Comparison of ENCODE assay signal across 1 cellular context in the genomic region with DNA sequence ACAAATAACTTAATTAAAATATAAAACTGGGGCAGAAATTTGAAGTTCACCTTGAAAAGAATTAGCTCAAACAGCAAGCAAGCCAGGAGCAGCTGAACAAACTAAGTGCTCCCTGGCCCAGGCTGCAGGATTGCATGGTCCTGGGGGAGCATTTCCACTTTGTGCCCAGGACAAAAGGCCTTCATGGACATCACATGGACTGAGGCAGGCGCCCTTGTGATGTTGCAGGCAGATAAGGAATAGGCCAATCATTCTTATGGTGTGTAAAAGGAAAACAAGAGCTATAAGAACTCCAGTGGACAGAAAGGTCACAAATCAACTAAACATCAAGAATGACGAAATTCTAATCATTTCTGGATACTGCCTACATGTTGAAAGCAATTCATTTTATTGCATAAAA.
TF ChIP-seq lines count a peak whose summit lies in the region.

No MANE protein-coding gene starts in this region.

TF ChIP-seq in HepG2, 621 proteins besides CTCF, POLR2A, EP300 and RAD21 (continued from another document and continues in another):
- TF ChIP-seq, protein P1, sequence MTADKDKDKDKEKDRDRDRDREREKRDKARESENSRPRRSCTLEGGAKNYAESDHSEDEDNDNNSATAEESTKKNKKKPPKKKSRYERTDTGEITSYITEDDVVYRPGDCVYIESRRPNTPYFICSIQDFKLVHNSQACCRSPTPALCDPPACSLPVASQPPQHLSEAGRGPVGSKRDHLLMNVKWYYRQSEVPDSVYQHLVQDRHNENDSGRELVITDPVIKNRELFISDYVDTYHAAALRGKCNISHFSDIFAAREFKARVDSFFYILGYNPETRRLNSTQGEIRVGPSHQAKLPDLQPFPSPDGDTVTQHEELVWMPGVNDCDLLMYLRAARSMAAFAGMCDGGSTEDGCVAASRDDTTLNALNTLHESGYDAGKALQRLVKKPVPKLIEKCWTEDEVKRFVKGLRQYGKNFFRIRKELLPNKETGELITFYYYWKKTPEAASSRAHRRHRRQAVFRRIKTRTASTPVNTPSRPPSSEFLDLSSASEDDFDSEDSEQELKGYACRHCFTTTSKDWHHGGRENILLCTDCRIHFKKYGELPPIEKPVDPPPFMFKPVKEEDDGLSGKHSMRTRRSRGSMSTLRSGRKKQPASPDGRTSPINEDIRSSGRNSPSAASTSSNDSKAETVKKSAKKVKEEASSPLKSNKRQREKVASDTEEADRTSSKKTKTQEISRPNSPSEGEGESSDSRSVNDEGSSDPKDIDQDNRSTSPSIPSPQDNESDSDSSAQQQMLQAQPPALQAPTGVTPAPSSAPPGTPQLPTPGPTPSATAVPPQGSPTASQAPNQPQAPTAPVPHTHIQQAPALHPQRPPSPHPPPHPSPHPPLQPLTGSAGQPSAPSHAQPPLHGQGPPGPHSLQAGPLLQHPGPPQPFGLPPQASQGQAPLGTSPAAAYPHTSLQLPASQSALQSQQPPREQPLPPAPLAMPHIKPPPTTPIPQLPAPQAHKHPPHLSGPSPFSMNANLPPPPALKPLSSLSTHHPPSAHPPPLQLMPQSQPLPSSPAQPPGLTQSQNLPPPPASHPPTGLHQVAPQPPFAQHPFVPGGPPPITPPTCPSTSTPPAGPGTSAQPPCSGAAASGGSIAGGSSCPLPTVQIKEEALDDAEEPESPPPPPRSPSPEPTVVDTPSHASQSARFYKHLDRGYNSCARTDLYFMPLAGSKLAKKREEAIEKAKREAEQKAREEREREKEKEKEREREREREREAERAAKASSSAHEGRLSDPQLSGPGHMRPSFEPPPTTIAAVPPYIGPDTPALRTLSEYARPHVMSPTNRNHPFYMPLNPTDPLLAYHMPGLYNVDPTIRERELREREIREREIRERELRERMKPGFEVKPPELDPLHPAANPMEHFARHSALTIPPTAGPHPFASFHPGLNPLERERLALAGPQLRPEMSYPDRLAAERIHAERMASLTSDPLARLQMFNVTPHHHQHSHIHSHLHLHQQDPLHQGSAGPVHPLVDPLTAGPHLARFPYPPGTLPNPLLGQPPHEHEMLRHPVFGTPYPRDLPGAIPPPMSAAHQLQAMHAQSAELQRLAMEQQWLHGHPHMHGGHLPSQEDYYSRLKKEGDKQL (CRISPR knock-in tag; IDR thresholded peaks at IDR 0.05; ENCODE audit: low read depth), result 0 out of 2 replicates have a peak, but pooled peaks have one; percentile 41
- peak; percentile 62; the same call in 1 of the 2 replicates for TF ChIP-seq FOXJ3 (CRISPR knock-in tag; IDR thresholded peaks at IDR 0.05; ENCODE audit: borderline replicate concordance)
- peak; percentile 45; the same call in 1 of the 2 replicates for TF ChIP-seq MYC (CRISPR knock-in tag; IDR thresholded peaks at IDR 0.05; ENCODE audit: borderline replicate concordance)
- no peak for TF ChIP-seq MAFG (CRISPR knock-in tag; IDR thresholded peaks at IDR 0.05)
- no peak for TF ChIP-seq ZNF839 (CRISPR knock-in tag; IDR thresholded peaks at IDR 0.05; ENCODE audit: borderline replicate concordance)
- TF ChIP-seq PITX1 (CRISPR knock-in tag; IDR thresholded peaks at IDR 0.05), result peak; percentile 44; the same call in 1 of the 2 replicates
- TF ChIP-seq, protein P2, sequence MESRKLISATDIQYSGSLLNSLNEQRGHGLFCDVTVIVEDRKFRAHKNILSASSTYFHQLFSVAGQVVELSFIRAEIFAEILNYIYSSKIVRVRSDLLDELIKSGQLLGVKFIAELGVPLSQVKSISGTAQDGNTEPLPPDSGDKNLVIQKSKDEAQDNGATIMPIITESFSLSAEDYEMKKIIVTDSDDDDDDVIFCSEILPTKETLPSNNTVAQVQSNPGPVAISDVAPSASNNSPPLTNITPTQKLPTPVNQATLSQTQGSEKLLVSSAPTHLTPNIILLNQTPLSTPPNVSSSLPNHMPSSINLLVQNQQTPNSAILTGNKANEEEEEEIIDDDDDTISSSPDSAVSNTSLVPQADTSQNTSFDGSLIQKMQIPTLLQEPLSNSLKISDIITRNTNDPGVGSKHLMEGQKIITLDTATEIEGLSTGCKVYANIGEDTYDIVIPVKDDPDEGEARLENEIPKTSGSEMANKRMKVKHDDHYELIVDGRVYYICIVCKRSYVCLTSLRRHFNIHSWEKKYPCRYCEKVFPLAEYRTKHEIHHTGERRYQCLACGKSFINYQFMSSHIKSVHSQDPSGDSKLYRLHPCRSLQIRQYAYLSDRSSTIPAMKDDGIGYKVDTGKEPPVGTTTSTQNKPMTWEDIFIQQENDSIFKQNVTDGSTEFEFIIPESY (CRISPR knock-in tag; IDR thresholded peaks at IDR 0.05), result peak; percentile 90
- TF ChIP-seq, protein P3, sequence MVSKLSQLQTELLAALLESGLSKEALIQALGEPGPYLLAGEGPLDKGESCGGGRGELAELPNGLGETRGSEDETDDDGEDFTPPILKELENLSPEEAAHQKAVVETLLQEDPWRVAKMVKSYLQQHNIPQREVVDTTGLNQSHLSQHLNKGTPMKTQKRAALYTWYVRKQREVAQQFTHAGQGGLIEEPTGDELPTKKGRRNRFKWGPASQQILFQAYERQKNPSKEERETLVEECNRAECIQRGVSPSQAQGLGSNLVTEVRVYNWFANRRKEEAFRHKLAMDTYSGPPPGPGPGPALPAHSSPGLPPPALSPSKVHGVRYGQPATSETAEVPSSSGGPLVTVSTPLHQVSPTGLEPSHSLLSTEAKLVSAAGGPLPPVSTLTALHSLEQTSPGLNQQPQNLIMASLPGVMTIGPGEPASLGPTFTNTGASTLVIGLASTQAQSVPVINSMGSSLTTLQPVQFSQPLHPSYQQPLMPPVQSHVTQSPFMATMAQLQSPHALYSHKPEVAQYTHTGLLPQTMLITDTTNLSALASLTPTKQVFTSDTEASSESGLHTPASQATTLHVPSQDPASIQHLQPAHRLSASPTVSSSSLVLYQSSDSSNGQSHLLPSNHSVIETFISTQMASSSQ (IDR thresholded peaks at IDR 0.05; ENCODE audit: low read depth), result no peak; the same call in 1 of the 2 replicates
- TF ChIP-seq, protein P3 (CRISPR knock-in tag; IDR thresholded peaks at IDR 0.05; ENCODE audit: borderline replicate concordance), result peak; percentile 74; the same call in 1 of the 2 replicates
- TF ChIP-seq ZNF460 (CRISPR knock-in tag; IDR thresholded peaks at IDR 0.05; ENCODE audit: borderline replicate concordance), result no peak
- TF ChIP-seq, protein P4, sequence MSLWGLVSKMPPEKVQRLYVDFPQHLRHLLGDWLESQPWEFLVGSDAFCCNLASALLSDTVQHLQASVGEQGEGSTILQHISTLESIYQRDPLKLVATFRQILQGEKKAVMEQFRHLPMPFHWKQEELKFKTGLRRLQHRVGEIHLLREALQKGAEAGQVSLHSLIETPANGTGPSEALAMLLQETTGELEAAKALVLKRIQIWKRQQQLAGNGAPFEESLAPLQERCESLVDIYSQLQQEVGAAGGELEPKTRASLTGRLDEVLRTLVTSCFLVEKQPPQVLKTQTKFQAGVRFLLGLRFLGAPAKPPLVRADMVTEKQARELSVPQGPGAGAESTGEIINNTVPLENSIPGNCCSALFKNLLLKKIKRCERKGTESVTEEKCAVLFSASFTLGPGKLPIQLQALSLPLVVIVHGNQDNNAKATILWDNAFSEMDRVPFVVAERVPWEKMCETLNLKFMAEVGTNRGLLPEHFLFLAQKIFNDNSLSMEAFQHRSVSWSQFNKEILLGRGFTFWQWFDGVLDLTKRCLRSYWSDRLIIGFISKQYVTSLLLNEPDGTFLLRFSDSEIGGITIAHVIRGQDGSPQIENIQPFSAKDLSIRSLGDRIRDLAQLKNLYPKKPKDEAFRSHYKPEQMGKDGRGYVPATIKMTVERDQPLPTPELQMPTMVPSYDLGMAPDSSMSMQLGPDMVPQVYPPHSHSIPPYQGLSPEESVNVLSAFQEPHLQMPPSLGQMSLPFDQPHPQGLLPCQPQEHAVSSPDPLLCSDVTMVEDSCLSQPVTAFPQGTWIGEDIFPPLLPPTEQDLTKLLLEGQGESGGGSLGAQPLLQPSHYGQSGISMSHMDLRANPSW (CRISPR knock-in tag; IDR thresholded peaks at IDR 0.05; ENCODE audit: borderline replicate concordance), result no peak
- no peak for TF ChIP-seq ZNF607 (CRISPR knock-in tag; IDR thresholded peaks at IDR 0.05; ENCODE audit: borderline replicate concordance)
- TF ChIP-seq ARNTL (CRISPR knock-in tag; IDR thresholded peaks at IDR 0.05), result peak; percentile 96
- TF ChIP-seq KAT2B (IDR thresholded peaks at IDR 0.05; ENCODE audit: borderline replicate concordance, low read depth, low read length), result no peak
- peak; percentile 54 for TF ChIP-seq RCOR2 (CRISPR knock-in tag; IDR thresholded peaks at IDR 0.05)
- no peak for TF ChIP-seq THYN1 (CRISPR knock-in tag; IDR thresholded peaks at IDR 0.05; ENCODE audit: borderline replicate concordance, low read depth)
- peak; percentile 73; the same call in 1 of the 2 replicates for TF ChIP-seq HOXA3 (CRISPR knock-in tag; IDR thresholded peaks at IDR 0.05)
- no peak for TF ChIP-seq SMARCC2 (IDR thresholded peaks at IDR 0.05)
- TF ChIP-seq, protein P5, sequence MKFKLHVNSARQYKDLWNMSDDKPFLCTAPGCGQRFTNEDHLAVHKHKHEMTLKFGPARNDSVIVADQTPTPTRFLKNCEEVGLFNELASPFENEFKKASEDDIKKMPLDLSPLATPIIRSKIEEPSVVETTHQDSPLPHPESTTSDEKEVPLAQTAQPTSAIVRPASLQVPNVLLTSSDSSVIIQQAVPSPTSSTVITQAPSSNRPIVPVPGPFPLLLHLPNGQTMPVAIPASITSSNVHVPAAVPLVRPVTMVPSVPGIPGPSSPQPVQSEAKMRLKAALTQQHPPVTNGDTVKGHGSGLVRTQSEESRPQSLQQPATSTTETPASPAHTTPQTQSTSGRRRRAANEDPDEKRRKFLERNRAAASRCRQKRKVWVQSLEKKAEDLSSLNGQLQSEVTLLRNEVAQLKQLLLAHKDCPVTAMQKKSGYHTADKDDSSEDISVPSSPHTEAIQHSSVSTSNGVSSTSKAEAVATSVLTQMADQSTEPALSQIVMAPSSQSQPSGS (CRISPR knock-in tag; IDR thresholded peaks at IDR 0.05), result peak; percentile 58; the same call in 1 of the 2 replicates
- peak; percentile 73 for TF ChIP-seq HNF4G (IDR thresholded peaks at IDR 0.05; ENCODE audit: borderline replicate concordance, low read depth, low read length)
- peak; percentile 45; the same call in 1 of the 2 replicates for TF ChIP-seq HNF4G (CRISPR knock-in tag; IDR thresholded peaks at IDR 0.05; ENCODE audit: borderline replicate concordance, low read depth)
- no peak for TF ChIP-seq BORCS8-MEF2B (CRISPR knock-in tag; IDR thresholded peaks at IDR 0.05)
- TF ChIP-seq, protein P6, sequence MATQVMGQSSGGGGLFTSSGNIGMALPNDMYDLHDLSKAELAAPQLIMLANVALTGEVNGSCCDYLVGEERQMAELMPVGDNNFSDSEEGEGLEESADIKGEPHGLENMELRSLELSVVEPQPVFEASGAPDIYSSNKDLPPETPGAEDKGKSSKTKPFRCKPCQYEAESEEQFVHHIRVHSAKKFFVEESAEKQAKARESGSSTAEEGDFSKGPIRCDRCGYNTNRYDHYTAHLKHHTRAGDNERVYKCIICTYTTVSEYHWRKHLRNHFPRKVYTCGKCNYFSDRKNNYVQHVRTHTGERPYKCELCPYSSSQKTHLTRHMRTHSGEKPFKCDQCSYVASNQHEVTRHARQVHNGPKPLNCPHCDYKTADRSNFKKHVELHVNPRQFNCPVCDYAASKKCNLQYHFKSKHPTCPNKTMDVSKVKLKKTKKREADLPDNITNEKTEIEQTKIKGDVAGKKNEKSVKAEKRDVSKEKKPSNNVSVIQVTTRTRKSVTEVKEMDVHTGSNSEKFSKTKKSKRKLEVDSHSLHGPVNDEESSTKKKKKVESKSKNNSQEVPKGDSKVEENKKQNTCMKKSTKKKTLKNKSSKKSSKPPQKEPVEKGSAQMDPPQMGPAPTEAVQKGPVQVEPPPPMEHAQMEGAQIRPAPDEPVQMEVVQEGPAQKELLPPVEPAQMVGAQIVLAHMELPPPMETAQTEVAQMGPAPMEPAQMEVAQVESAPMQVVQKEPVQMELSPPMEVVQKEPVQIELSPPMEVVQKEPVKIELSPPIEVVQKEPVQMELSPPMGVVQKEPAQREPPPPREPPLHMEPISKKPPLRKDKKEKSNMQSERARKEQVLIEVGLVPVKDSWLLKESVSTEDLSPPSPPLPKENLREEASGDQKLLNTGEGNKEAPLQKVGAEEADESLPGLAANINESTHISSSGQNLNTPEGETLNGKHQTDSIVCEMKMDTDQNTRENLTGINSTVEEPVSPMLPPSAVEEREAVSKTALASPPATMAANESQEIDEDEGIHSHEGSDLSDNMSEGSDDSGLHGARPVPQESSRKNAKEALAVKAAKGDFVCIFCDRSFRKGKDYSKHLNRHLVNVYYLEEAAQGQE (IDR thresholded peaks at IDR 0.05; ENCODE audit: borderline replicate concordance in 1 of 2, low read depth in 1 of 2, low read length in 2 of 2), result no peak
- TF ChIP-seq SMARCE1 (IDR thresholded peaks at IDR 0.05; ENCODE audit: borderline replicate concordance), result no peak
- 0 out of 2 replicates have a peak, but pooled peaks have one; percentile 42 for TF ChIP-seq RFXAP (CRISPR knock-in tag; IDR thresholded peaks at IDR 0.05; ENCODE audit: borderline replicate concordance)
- TF ChIP-seq SALL1 (CRISPR knock-in tag; IDR thresholded peaks at IDR 0.05), result peak; percentile 94
- TF ChIP-seq NCOA2 (CRISPR knock-in tag; IDR thresholded peaks at IDR 0.05), result peak; percentile 93
- TF ChIP-seq GABPB1 (CRISPR knock-in tag; IDR thresholded peaks at IDR 0.05), result peak; percentile 28; the same call in 1 of the 2 replicates
- TF ChIP-seq ZSCAN22 (CRISPR knock-in tag; IDR thresholded peaks at IDR 0.05), result no peak
- peak; percentile 51; the same call in 1 of the 2 replicates for TF ChIP-seq ZNF317 (CRISPR knock-in tag; IDR thresholded peaks at IDR 0.05)
- TF ChIP-seq ZFY (CRISPR knock-in tag; IDR thresholded peaks at IDR 0.05), result peak; percentile 70
- peak in 1 of 2 experiments; percentile 76; a peak in 1 of 4 replicates for TF ChIP-seq KLF16 (CRISPR knock-in tag; IDR thresholded peaks at IDR 0.05)
- no peak for TF ChIP-seq ATF7 (IDR thresholded peaks at IDR 0.05)
- no peak for TF ChIP-seq ATF7 (CRISPR knock-in tag; IDR thresholded peaks at IDR 0.05)
- no peak for TF ChIP-seq ZNF7 (CRISPR knock-in tag; IDR thresholded peaks at IDR 0.05)
- no peak for TF ChIP-seq ZSCAN9 (CRISPR knock-in tag; IDR thresholded peaks at IDR 0.05; ENCODE audit: borderline replicate concordance)
- no peak for TF ChIP-seq HMG20B (CRISPR knock-in tag; conservative IDR thresholded peaks at IDR 0.05)
- TF ChIP-seq ETV5 (CRISPR knock-in tag; IDR thresholded peaks at IDR 0.05; ENCODE audit: borderline replicate concordance), result peak; percentile 30; the same call in 1 of the 2 replicates
- TF ChIP-seq SKI (IDR thresholded peaks at IDR 0.05; ENCODE audit: partially characterized antibody), result no peak
- peak; percentile 65; the same call in 1 of the 2 replicates for TF ChIP-seq ESRRA (CRISPR knock-in tag; IDR thresholded peaks at IDR 0.05; ENCODE audit: low read depth)
